18 cellular contexts compared by ENCODE assay signal in genomic region chr2:103667335-103667884, GRCh38.
"Had no signal": no experiment of that assay in that cellular context is flagged by ENCODE, and none has a peak within 500 bp of the region (broad histone marks: within the 10 kb centered on the region; RNA-seq: fewer than 3 reads in every experiment).

No MANE protein-coding gene starts in this region.

- H3K36me3 ChIP-seq: brain microvascular endothelial cell, gastroesophageal sphincter, heart right ventricle, lower lobe of right lung, tibial nerve had no signal

- H3K27me3 ChIP-seq: brain microvascular endothelial cell, gastroesophageal sphincter, heart right ventricle, tibial nerve had no signal

- DNase-seq: activated CD4-positive, alpha-beta T cell treated with anti-CD3 and anti-CD28 coated beads for 36 hours; activated CD4-positive, alpha-beta T cell treated with anti-CD3 and anti-CD28 coated beads, Interleukin-2, amount 50 U/mL, for 48 hours; activated gamma-delta T cell; brain microvascular endothelial cell; central memory CD4-positive, alpha-beta T cell; heart right ventricle; immature natural killer cell; left colon; lower lobe of right lung; nucleus accumbens; right cardiac atrium; small intestine; stimulated activated CD4-positive, alpha-beta T cell treated with anti-CD3 and anti-CD28 coated beads, Interleukin-15, amount 100 ng/mL, for 24 hours; stimulated activated CD4-positive, alpha-beta T cell treated with anti-CD3 and anti-CD28 coated beads, Interleukin-2, amount 100 ng/mL, for 48 hours; T-cell had no signal

- H3K27ac ChIP-seq: brain microvascular endothelial cell, coronary artery, gastroesophageal sphincter, heart right ventricle, lower lobe of right lung, tibial nerve had no signal

- H3K9me3 ChIP-seq: gastroesophageal sphincter, heart right ventricle, lower lobe of right lung, tibial nerve had no signal

- H3K4me1 ChIP-seq: gastroesophageal sphincter, heart right ventricle, lower lobe of right lung, tibial nerve had no signal

- H3K4me3 ChIP-seq: coronary artery, gastroesophageal sphincter, heart right ventricle, lower lobe of right lung, tibial nerve had no signal
